19 cellular contexts compared by ENCODE assay signal in genomic region chr6:118772886-118773285, GRCh38.
"Had no signal": no experiment of that assay in that cellular context is flagged by ENCODE, and none has a peak within 500 bp of the region (broad histone marks: within the 10 kb centered on the region; RNA-seq: fewer than 3 reads in every experiment).

No MANE protein-coding gene starts in this region.

- H3K9me3 ChIP-seq: MG63, SJSA1, SK-N-SH had no signal

- H3K4me1 ChIP-seq: SJSA1 had no signal

- DNase-seq: KBM-7, MG63, NCI-H1092, NCI-H1105 treated with DMSO at 0.1 percent for 48 hours, NCI-H1417 treated with DMSO at 0.1 percent for 48 hours, NCI-H146, NCI-H1694 treated with DMSO at 0.1 percent for 48 hours, NCI-H1930, NCI-H2081, NCI-H2107, NCI-H2227 treated with DMSO at 0.1 percent for 48 hours, NCI-H524 treated with DMSO at 0.1 percent for 48 hours, NCI-H774, Right ventricle myocardium superior, RPMI8226, SIG-M5, SK-N-SH had no signal

- H3K4me3 ChIP-seq: MG63, SJSA1 had no signal

- H3K36me3 ChIP-seq: MG63, SJSA1 had no signal

- H3K27me3 ChIP-seq: MG63, SJSA1 had no signal

- H3K27ac ChIP-seq: HL-60, SJSA1 had no signal

- H3K4me2 ChIP-seq: SK-N-SH had no signal

- H3K9ac ChIP-seq: SK-N-SH had no signal
